In the genomic region with DNA sequence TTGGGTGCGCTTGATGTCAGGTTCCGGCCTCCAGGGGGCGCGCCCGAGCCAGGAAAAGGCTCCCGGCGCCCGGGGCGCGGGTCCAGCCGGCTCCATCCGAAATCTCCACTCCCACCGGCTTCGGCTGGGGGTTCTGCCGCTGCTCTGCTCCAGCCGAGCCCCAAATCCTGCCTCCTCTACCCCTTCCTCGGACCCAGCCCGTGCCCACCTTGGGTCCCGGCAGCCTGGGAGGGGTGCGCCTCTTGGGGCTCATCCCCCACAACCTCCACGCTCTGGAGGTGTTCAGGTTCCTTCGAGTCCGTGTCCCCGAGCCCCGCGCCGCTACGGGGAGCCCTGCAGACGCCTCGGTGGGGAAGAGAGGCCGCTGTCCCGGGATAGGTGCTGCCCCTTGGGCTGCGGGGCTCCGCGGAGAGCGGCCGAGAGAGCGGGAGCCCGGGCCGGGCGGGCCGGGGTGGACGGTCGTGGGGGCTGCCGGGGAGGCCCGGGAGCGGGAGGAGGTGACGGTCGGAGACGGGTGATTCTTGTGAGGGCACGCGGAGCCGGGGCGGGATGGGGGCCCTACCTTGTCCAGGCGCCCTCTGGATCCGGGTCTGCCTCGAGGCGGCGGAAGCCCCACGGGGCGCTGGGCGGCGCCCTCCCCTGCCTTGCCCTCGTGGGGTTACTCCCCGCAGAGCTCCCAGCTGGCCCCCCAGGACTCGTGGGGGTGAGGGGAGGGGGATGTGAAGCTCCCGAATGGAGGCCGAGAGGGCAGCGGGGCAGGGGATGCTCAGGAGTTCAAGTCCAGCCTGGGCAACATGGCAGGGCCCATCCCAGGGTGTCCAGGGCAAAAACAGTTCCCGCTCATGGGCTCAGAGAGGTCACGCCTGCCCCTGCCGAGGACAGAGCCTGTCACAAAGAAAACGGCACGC, we compare ENCODE assay signal across 1 cellular context.
TF ChIP-seq lines count a peak whose summit lies in the region.

No MANE protein-coding gene starts in this region.

TF ChIP-seq in GM12878, 131 proteins besides CTCF, POLR2A, EP300 and RAD21 (continued from another document):
- TF ChIP-seq, protein P1, sequence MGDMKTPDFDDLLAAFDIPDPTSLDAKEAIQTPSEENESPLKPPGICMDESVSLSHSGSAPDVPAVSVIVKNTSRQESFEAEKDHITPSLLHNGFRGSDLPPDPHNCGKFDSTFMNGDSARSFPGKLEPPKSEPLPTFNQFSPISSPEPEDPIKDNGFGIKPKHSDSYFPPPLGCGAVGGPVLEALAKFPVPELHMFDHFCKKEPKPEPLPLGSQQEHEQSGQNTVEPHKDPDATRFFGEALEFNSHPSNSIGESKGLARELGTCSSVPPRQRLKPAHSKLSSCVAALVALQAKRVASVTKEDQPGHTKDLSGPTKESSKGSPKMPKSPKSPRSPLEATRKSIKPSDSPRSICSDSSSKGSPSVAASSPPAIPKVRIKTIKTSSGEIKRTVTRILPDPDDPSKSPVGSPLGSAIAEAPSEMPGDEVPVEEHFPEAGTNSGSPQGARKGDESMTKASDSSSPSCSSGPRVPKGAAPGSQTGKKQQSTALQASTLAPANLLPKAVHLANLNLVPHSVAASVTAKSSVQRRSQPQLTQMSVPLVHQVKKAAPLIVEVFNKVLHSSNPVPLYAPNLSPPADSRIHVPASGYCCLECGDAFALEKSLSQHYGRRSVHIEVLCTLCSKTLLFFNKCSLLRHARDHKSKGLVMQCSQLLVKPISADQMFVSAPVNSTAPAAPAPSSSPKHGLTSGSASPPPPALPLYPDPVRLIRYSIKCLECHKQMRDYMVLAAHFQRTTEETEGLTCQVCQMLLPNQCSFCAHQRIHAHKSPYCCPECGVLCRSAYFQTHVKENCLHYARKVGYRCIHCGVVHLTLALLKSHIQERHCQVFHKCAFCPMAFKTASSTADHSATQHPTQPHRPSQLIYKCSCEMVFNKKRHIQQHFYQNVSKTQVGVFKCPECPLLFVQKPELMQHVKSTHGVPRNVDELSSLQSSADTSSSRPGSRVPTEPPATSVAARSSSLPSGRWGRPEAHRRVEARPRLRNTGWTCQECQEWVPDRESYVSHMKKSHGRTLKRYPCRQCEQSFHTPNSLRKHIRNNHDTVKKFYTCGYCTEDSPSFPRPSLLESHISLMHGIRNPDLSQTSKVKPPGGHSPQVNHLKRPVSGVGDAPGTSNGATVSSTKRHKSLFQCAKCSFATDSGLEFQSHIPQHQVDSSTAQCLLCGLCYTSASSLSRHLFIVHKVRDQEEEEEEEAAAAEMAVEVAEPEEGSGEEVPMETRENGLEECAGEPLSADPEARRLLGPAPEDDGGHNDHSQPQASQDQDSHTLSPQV (IDR thresholded peaks at IDR 0.05), result peak; percentile 9; the same call in 1 of the 2 replicates
- TF ChIP-seq POU2F2 (IDR thresholded peaks at IDR 0.05; ENCODE audit: borderline replicate concordance, low read depth, low read length) (peak; percentile 52; the same call in 1 of the 3 replicates), STAT1 (conservative IDR thresholded peaks at IDR 0.05) (no peak), RFX5 (IDR thresholded peaks at IDR 0.05; ENCODE audit: low read depth, low read length) (no peak), GABPA (IDR thresholded peaks at IDR 0.05; ENCODE audit: low read depth) (no peak), ZBED1 (IDR thresholded peaks at IDR 0.05; ENCODE audit: borderline replicate concordance) (no peak), NBN (IDR thresholded peaks at IDR 0.05) (0 out of 2 replicates have a peak, but pooled peaks have one; percentile 56), RELA (IDR thresholded peaks at IDR 0.05; ENCODE audit: borderline replicate concordance, partially characterized antibody) (peak; percentile 23), SPI1 (IDR thresholded peaks at IDR 0.05; ENCODE audit: borderline replicate concordance, insufficient read depth, low read depth, low read length) (no peak), CBX5 (IDR thresholded peaks at IDR 0.05; ENCODE audit: low read depth) (0 out of 2 replicates have a peak, but pooled peaks have one; percentile 63), IRF4 (IDR thresholded peaks at IDR 0.05; ENCODE audit: low read depth, low read length) (no peak)
- TF ChIP-seq, protein P2, sequence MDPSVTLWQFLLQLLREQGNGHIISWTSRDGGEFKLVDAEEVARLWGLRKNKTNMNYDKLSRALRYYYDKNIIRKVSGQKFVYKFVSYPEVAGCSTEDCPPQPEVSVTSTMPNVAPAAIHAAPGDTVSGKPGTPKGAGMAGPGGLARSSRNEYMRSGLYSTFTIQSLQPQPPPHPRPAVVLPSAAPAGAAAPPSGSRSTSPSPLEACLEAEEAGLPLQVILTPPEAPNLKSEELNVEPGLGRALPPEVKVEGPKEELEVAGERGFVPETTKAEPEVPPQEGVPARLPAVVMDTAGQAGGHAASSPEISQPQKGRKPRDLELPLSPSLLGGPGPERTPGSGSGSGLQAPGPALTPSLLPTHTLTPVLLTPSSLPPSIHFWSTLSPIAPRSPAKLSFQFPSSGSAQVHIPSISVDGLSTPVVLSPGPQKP (IDR thresholded peaks at IDR 0.05; ENCODE audit: low read depth, low read length), result peak; percentile 47; the same call in 1 of the 2 replicates
- TF ChIP-seq, protein P3, sequence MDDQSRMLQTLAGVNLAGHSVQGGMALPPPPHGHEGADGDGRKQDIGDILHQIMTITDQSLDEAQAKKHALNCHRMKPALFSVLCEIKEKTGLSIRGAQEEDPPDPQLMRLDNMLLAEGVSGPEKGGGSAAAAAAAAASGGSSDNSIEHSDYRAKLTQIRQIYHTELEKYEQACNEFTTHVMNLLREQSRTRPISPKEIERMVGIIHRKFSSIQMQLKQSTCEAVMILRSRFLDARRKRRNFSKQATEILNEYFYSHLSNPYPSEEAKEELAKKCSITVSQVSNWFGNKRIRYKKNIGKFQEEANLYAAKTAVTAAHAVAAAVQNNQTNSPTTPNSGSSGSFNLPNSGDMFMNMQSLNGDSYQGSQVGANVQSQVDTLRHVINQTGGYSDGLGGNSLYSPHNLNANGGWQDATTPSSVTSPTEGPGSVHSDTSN (IDR thresholded peaks at IDR 0.05; ENCODE audit: insufficient replicate concordance, low read depth, low read length), result no peak
